Comparison of ENCODE assay signal across 8 cellular contexts in the genomic region with DNA sequence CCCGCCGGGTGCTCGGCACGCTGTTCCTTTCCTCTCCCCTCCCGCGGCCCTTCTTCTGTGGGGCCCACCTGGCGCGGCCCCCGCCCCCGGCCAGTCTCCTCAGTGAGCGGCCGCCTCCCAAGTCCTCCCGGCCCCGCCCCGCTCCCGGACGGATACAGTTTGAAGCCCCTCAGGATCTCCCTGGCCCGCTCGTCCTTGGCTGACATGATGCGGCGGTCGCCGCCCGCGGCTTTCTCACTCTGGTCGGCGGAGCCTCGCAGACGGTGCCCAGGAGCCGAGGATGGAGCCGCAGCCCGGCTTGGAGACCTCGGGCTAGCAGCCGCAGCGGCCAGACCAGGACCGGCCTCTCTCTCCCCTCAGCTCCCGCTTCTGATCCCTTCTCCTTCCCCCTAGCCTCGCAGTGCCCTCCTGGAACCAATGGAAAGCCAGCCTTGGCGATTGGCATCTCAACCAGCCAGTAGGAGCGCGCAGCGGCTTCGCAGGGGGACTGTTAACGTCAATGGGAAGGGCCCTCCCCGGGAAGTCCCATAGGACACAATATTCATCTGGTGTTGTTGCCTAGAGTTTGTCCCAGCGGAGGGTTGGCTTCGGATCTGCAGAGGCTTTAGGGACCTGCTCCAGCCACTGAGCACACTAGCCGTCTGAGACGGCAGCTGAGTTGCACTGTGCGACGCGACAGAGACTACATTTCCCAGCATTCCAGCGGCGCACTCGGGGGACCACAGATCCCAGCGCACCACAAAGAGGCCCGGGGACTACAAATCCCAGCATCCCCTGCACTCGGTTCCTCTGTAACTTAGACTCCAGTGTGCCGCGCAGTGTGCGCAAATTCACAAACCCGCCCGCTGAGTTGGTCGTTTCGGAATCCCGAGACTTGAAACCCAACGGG. TPM values are rescaled to one million over a fixed set of nuclear protein-coding genes. Genes with fewer than 3 reads are reported as not detected.
A peak's percentile ranks its signal among the peaks of the same experiment; 100 is the strongest.
DNase-seq lines count a peak whose midpoint lies in the region; ATAC-seq and TF ChIP-seq lines count a peak whose summit lies in the region.

TSS of gene PDE6D (minus strand) at position 374 of the 889 bp plus-strand sequence. CDS start at position 206, 168 bp downstream.

- peaks cover 0 to 4% (median 0%) of the 10 kb centered on the region in 9 donors for H3K36me3 ChIP-seq in heart left ventricle

- DNase-seq in GM13976 (ENCODE audit: low spot score), result peak; percentile 98
- peak; percentile 87 for DNase-seq in NCI-H146 treated with DMSO at 0.1 percent for 48 hours (lab: John Stamatoyannopoulos, UW; ENCODE audit: unreplicated experiment)
- DNase-seq in amniotic epithelial cell (ENCODE audit: low read depth), result peak; percentile 99
- DNase-seq in heart left ventricle, result peak; percentile 98 to 100 (median 99)
- peak; percentile 99 for DNase-seq in pons (ENCODE audit: low spot score)
- DNase-seq in type B pancreatic cell (ENCODE audit: extremely low spot score, unreplicated experiment), result peak; percentile 97

- no peaks in the 10 kb centered on the region for H3K9me3 ChIP-seq in heart left ventricle

- ATAC-seq in HG02870 (IDR thresholded peaks at IDR 0.05; ENCODE audit: unreplicated experiment) (peak; percentile 84), heart left ventricle (peak; percentile 95 to 97 (median 96))

- TF ChIP-seq POLR2A in heart left ventricle (IDR thresholded peaks at IDR 0.05), result peak; percentile 96 to 99

- peak within 1 kb of the TSS; percentile 94 for H3K27ac Mint-ChIP-seq in type B pancreatic cell

- no peaks in the 10 kb centered on the region for H3K27me3 ChIP-seq in heart left ventricle

- H3K4me3 Mint-ChIP-seq in type B pancreatic cell, result peak within 1 kb of the TSS; percentile 98

- TF ChIP-seq CTCF in GM13976 (IDR thresholded peaks at IDR 0.05; ENCODE audit: borderline replicate concordance, control extremely low read depth, extremely low read depth, insufficient read depth, missing control alignments) (no peak), heart left ventricle (IDR thresholded peaks at IDR 0.05) (no peak), type B pancreatic cell (conservative IDR thresholded peaks at IDR 0.05) (no peak)

- H3K27me3 Mint-ChIP-seq in type B pancreatic cell, result peaks cover 6% of the 10 kb centered on the region

- H3K27ac ChIP-seq in heart left ventricle, result peak within 1 kb of the TSS; percentile 54 to 93 (median 90)

- 0 to 1% (median 1%) methylated on average over 44 to 67 of the region's 67 CpGs for WGBS in heart left ventricle, 4 donors

- intact Hi-C loops in T-helper 1 cell treated with Interleukin-12 subunit alpha and Interleukin-12 subunit beta and Interleukin-4 antibody, amounts not matched to agents 30 ng/mL and 1 ng/mL, for 36 hours (cut with micrococcal nuclease), result loop anchor here (1.0 to 10.0 kb wide), 14 partner anchors 68 to 1856 kb away; partner anchors contain the start of genes DIS3L2, EIF4E2, FBXO36 and INPP5D
- intact Hi-C loops in heart left ventricle (cut with DNase I), result loop anchor here in 4 of 10 donors (5.0 to 10.0 kb wide), 4 partner anchors 74 to 176 kb away; partner anchors contain the start of gene PTMA (in 1 of the 4)

- in situ Hi-C loops in GM13976 (cut with MboI; ENCODE audit: low sequenced_read_pairs, unreplicated experiment), result no loop called here

- peaks cover 35% of the 10 kb centered on the region for H3K4me1 Mint-ChIP-seq in type B pancreatic cell (ENCODE audit: unreplicated experiment)

- no peaks in the 10 kb centered on the region for H3K36me3 Mint-ChIP-seq in type B pancreatic cell

- peaks cover 0 to 53% (median 30%) of the 10 kb centered on the region in 12 donors for H3K4me1 ChIP-seq in heart left ventricle

- H3K4me3 ChIP-seq in heart left ventricle, result peak within 1 kb of the TSS; percentile 59 to 95 (median 87)

- no peaks in the 10 kb centered on the region for H3K9me3 Mint-ChIP-seq in type B pancreatic cell

RNA-seq across cellular contexts. Expression of gene PDE6D, which starts in this region (rescaled TPM):
- total RNA-seq in T-helper 1 cell treated with Interleukin-12 subunit alpha and Interleukin-12 subunit beta and Interleukin-4 antibody, amounts not matched to agents 30 ng/mL and 1 ng/mL, for 36 hours, result 39.1 and 41.2 TPM in 2 replicates
- total RNA-seq in heart left ventricle, result 10 to 100 TPM; 12.3 to 29.1 (median 19.5) TPM
- polyA plus RNA-seq in heart left ventricle, result 10 to 100 TPM; 19.8 to 30.1 TPM
- total RNA-seq in type B pancreatic cell (ENCODE audit: low replicate concordance), result 15.3 and 24.3 TPM in 2 replicates

Comparison
In these comparisons a context has a peak if more than half of its experiments do, and no peak if none do; other contexts are left out.
1. Peak in every context shown above with its lines: DNase-seq, ATAC-seq, H3K4me3 ChIP-seq and H3K27ac ChIP-seq.